ENCODE assay signal across 9 cellular contexts in genomic region chr11:94762208-94762607, GRCh38. TPM values are rescaled to one million over a fixed set of nuclear protein-coding genes. Genes with fewer than 3 reads are reported as not detected.
DNase-seq lines count a peak whose midpoint lies in the region; ATAC-seq and TF ChIP-seq lines count a peak whose summit lies in the region.
"Had no signal": no experiment of that assay in that cellular context is flagged by ENCODE, and none has a peak within 500 bp of the region (broad histone marks: within the 10 kb centered on the region; RNA-seq: fewer than 3 reads in every experiment).

No MANE protein-coding gene starts in this region.

- H3K36me3 ChIP-seq in Panc1 (ENCODE audit: control insufficient read depth, insufficient read depth, low read length) = no peaks in the 10 kb centered on the region

- H3K27me3 ChIP-seq in Panc1 (ENCODE audit: control insufficient read depth, insufficient read depth, low read length) = peaks cover 20% of the 10 kb centered on the region; the same call in 1 of the 2 replicates

- H3K27me3 Mint-ChIP-seq in stimulated activated naive CD8-positive, alpha-beta T cell treated with anti-CD3 and anti-CD28 coated beads, Interleukin-15, amount 100 ng/mL, for 72 hours = no peaks in the 10 kb centered on the region

- H3K9me3 Mint-ChIP-seq in stimulated activated naive CD8-positive, alpha-beta T cell treated with anti-CD3 and anti-CD28 coated beads, Interleukin-15, amount 100 ng/mL, for 72 hours = no peaks in the 10 kb centered on the region

- H3K9me3 ChIP-seq in Panc1 (ENCODE audit: control insufficient read depth, insufficient read depth, low read depth, low read length) = no peaks in the 10 kb centered on the region

- no peak overlapping the region for H3K27ac Mint-ChIP-seq in stimulated activated naive CD8-positive, alpha-beta T cell treated with anti-CD3 and anti-CD28 coated beads, Interleukin-15, amount 100 ng/mL, for 72 hours

- no peaks in the 10 kb centered on the region for H3K4me1 Mint-ChIP-seq in stimulated activated naive CD8-positive, alpha-beta T cell treated with anti-CD3 and anti-CD28 coated beads, Interleukin-15, amount 100 ng/mL, for 72 hours

- H3K4me3 ChIP-seq in Panc1 (ENCODE audit: low read depth in 2 of 2, low read length in 2 of 2) = no peak overlapping the region

- DNase-seq in stimulated activated naive CD8-positive, alpha-beta T cell treated with anti-CD3 and anti-CD28 coated beads, Interleukin-15, amount 100 ng/mL, for 72 hours = no peak
- no peak for DNase-seq in stimulated activated naive CD8-positive, alpha-beta T cell treated with anti-CD3 and anti-CD28 coated beads, Interleukin-15, Interleukin-2, amounts not matched to agents 100 U/mL and 50 U/mL, for 24 hours
- no peak for DNase-seq in Panc1 (ENCODE audit: low read depth, low spot score)
- DNase-seq in fibroblast of gingiva (ENCODE audit: low read depth) = peak; percentile 61
- no peak for DNase-seq in HK-2 (ENCODE audit: unreplicated experiment)
- DNase-seq in NCI-H2196 treated with DMSO at 0.1 percent for 48 hours (lab: John Stamatoyannopoulos, UW; ENCODE audit: unreplicated experiment) = no peak
- DNase-seq: NCI-H345 had no signal

- H3K4me1 ChIP-seq in Panc1 (ENCODE audit: control insufficient read depth, insufficient read depth, low read length) = peaks cover 4% of the 10 kb centered on the region; the same call in 1 of the 2 replicates

- no TSS peak for BruUV-seq in Panc1 (replicated peaks; lab: Mats Ljungman, UMichigan)

- TF ChIP-seq CTCF in Panc1 (IDR thresholded peaks at IDR 0.05) = peak; percentile 52

- intact Hi-C loops in Panc1 (cut with micrococcal nuclease; ENCODE audit: unreplicated experiment) = no loop called here

- in situ Hi-C loops in Panc1 (cut with HindIII; ENCODE audit: low pct_unique_long_range_greater_than_20kb, low sequenced_read_pairs) = no loop called here

- POLR2A ChIA-PET in Panc1 (lab: Charles Lee) = no interaction called here

- H3K4me3 Mint-ChIP-seq in stimulated activated naive CD8-positive, alpha-beta T cell treated with anti-CD3 and anti-CD28 coated beads, Interleukin-15, amount 100 ng/mL, for 72 hours = no peak overlapping the region

- CTCF ChIA-PET in Panc1 (lab: Charles Lee) = no interaction called here

- H3K27ac ChIP-seq in Panc1 (ENCODE audit: low read length) = no peak overlapping the region

- peak; percentile 53 for ATAC-seq in stimulated activated naive CD8-positive, alpha-beta T cell treated with anti-CD3 and anti-CD28 coated beads, Interleukin-15, amount 100 ng/mL, for 72 hours
- no peak for ATAC-seq in stimulated activated naive CD8-positive, alpha-beta T cell treated with anti-CD3 and anti-CD28 coated beads, Interleukin-15, Interleukin-2, amounts not matched to agents 100 U/mL and 50 U/mL, for 24 hours
- ATAC-seq in Panc1 = peak; percentile 78
- no peak for ATAC-seq in HG02759 (IDR thresholded peaks at IDR 0.05; ENCODE audit: unreplicated experiment)
- ATAC-seq in GM18873 (IDR thresholded peaks at IDR 0.05; ENCODE audit: low FRiP score, unreplicated experiment) = no peak

RNA-seq across cellular contexts. Expression of gene AMOTL1, which starts 5.9 kb away (rescaled TPM):
- total RNA-seq in Panc1 (2021; ENCODE audit: unreplicated experiment) = 16.0 TPM
- 9.2 TPM for polyA plus RNA-seq in Panc1 (2012; ENCODE audit: insufficient read length)

Comparison
In these comparisons a context has a peak if more than half of its experiments do, and no peak if none do; other contexts are left out.
1. ATAC-seq: peak in stimulated activated naive CD8-positive, alpha-beta T cell treated with anti-CD3 and anti-CD28 coated beads, Interleukin-15, amount 100 ng/mL, for 72 hours (single experiment) and Panc1 (single experiment); none in stimulated activated naive CD8-positive, alpha-beta T cell treated with anti-CD3 and anti-CD28 coated beads, Interleukin-15, Interleukin-2, amounts not matched to agents 100 U/mL and 50 U/mL, for 24 hours (single experiment), HG02759 (single experiment) and GM18873 (single experiment).